Comparison of ENCODE assay signal across 20 cellular contexts in the genomic region with DNA sequence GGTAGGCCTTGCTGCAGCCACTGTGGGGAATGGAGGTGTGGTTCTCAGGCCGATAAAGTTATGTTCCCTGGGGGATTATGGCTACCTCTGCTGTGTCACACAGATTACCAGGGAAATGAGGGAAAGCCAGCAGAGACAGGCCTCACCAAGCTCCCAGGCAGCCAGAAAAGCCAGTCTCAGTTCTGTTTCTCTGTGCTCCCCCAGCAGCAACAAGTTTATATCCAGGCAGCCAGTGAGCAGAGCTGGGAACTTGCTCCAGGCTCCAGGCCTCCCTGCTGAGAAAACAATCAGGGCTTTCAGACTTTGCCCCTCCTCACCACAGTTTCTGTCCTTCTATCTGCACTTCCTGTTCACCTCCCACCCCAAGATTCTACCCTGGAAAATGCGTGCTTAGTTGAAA.
A peak's percentile ranks its signal among the peaks of the same experiment; 100 is the strongest.
DNase-seq lines count a peak whose midpoint lies in the region; ATAC-seq and TF ChIP-seq lines count a peak whose summit lies in the region.
"Had no signal": no experiment of that assay in that cellular context is flagged by ENCODE, and none has a peak within 500 bp of the region (broad histone marks: within the 10 kb centered on the region; RNA-seq: fewer than 3 reads in every experiment).

No MANE protein-coding gene starts in this region.

- H3K4me3 ChIP-seq in endodermal cell (ENCODE audit: low read length) (peak overlapping the region; percentile 51), mesodermal cell (ENCODE audit: extremely low read depth, insufficient read depth, low read length, poor library complexity, severe bottlenecking) (no peak overlapping the region)
- H3K4me3 ChIP-seq: HAP-1, MG63, SJCRH30 had no signal

- 13 to 69% methylated on average over 1 to 2 of the region's 2 CpGs for WGBS in endodermal cell (ENCODE audit: insufficient coverage in 1 of 2, insufficient read length in 1 of 2), 2 experiments
- 33 to 53% methylated on average over 1 to 2 of the region's 2 CpGs for WGBS in mesodermal cell (ENCODE audit: insufficient coverage in 2 of 2), 2 experiments

- no peak overlapping the region for H3K9ac ChIP-seq in endodermal cell (ENCODE audit: extremely low read depth, low read length, poor library complexity, severe bottlenecking)

- TF ChIP-seq CTCF in endodermal cell (conservative IDR thresholded peaks at IDR 0.05) (no peak), osteocyte (IDR thresholded peaks at IDR 0.05) (no peak)

- DNase-seq in NCI-H82 (lab: John Stamatoyannopoulos, UW) = peak; percentile 6
- no peak for DNase-seq in NCI-H82 treated with DMSO at 0.1 percent for 48 hours (lab: John Stamatoyannopoulos, UW; ENCODE audit: unreplicated experiment)
- peak; percentile 66 for DNase-seq in endodermal cell
- no peak for DNase-seq in activated naive CD8-positive, alpha-beta T cell treated with anti-CD3 and anti-CD28 coated beads, Interleukin-2, amount 50 U/mL, for 24 hours
- DNase-seq in osteocyte (ENCODE audit: extremely low spot score, unreplicated experiment) = no peak
- DNase-seq: 8988T; BE2C; CD4-positive, alpha-beta T cell; DMS79; MG63; NCI-H1092 treated with DMSO at 0.1 percent for 48 hours; NCI-H1694; NCI-H226; NCI-H69; RPMI8226; SJCRH30 had no signal

- no peaks in the 10 kb centered on the region for H3K36me3 ChIP-seq in endodermal cell (ENCODE audit: control insufficient read depth, insufficient read depth, low read length)
- H3K36me3 ChIP-seq in mesodermal cell (ENCODE audit: control insufficient read depth, insufficient read depth, low read length) = no peaks in the 10 kb centered on the region
- H3K36me3 ChIP-seq: BE2C, HAP-1, MG63, SJCRH30 had no signal

- H3K4me1 ChIP-seq in endodermal cell (ENCODE audit: control insufficient read depth, insufficient read depth, low read length) (no peaks in the 10 kb centered on the region), mesodermal cell (ENCODE audit: control insufficient read depth, insufficient read depth, low read length, poor library complexity, severe bottlenecking) (no peaks in the 10 kb centered on the region)
- H3K4me1 ChIP-seq: BE2C, HAP-1, SJCRH30 had no signal

- H3K4me1 Mint-ChIP-seq in endodermal cell (peaks cover 24% of the 10 kb centered on the region), osteocyte (ENCODE audit: unreplicated experiment) (no peaks in the 10 kb centered on the region)
- H3K4me1 Mint-ChIP-seq in activated naive CD8-positive, alpha-beta T cell treated with anti-CD3 and anti-CD28 coated beads, Interleukin-2, amount 50 U/mL, for 24 hours = no peaks in the 10 kb centered on the region

- H3K36me3 Mint-ChIP-seq in endodermal cell (ENCODE audit: low read depth) (no peaks in the 10 kb centered on the region), osteocyte (ENCODE audit: unreplicated experiment) (no peaks in the 10 kb centered on the region)
- no peaks in the 10 kb centered on the region for H3K36me3 Mint-ChIP-seq in activated naive CD8-positive, alpha-beta T cell treated with anti-CD3 and anti-CD28 coated beads, Interleukin-2, amount 50 U/mL, for 24 hours (ENCODE audit: low read depth)

- H3K27ac Mint-ChIP-seq in endodermal cell (peak overlapping the region; percentile 93), osteocyte (ENCODE audit: unreplicated experiment) (no peak overlapping the region)
- H3K27ac Mint-ChIP-seq in activated naive CD8-positive, alpha-beta T cell treated with anti-CD3 and anti-CD28 coated beads, Interleukin-2, amount 50 U/mL, for 24 hours = no peak overlapping the region
- H3K27ac Mint-ChIP-seq: CD4-positive, alpha-beta T cell had no signal

- H3K27me3 ChIP-seq in endodermal cell (ENCODE audit: control insufficient read depth, insufficient read depth, low read length, poor library complexity, severe bottlenecking) = no peaks in the 10 kb centered on the region
- H3K27me3 ChIP-seq: BE2C, MG63, SJCRH30 had no signal

- H3K9me3 Mint-ChIP-seq in endodermal cell = peaks cover 31% of the 10 kb centered on the region
- peaks cover 35% of the 10 kb centered on the region for H3K9me3 Mint-ChIP-seq in activated naive CD8-positive, alpha-beta T cell treated with anti-CD3 and anti-CD28 coated beads, Interleukin-2, amount 50 U/mL, for 24 hours
- peaks cover 76% of the 10 kb centered on the region for H3K9me3 Mint-ChIP-seq in osteocyte (ENCODE audit: unreplicated experiment)

- peaks cover 25% of the 10 kb centered on the region for H3K9me3 ChIP-seq in endodermal cell (ENCODE audit: control insufficient read depth, low read length)
- H3K9me3 ChIP-seq in mesodermal cell (ENCODE audit: control insufficient read depth, low read length) = peaks cover 10% of the 10 kb centered on the region
- H3K9me3 ChIP-seq: BE2C, SJCRH30 had no signal

- H3K4me3 Mint-ChIP-seq in endodermal cell (no peak overlapping the region), osteocyte (ENCODE audit: unreplicated experiment) (no peak overlapping the region)
- no peak overlapping the region for H3K4me3 Mint-ChIP-seq in activated naive CD8-positive, alpha-beta T cell treated with anti-CD3 and anti-CD28 coated beads, Interleukin-2, amount 50 U/mL, for 24 hours
- H3K4me3 Mint-ChIP-seq: CD4-positive, alpha-beta T cell had no signal

- H3K27me3 Mint-ChIP-seq in endodermal cell (ENCODE audit: insufficient read depth) (no peaks in the 10 kb centered on the region), osteocyte (ENCODE audit: unreplicated experiment) (no peaks in the 10 kb centered on the region)
- no peaks in the 10 kb centered on the region for H3K27me3 Mint-ChIP-seq in activated naive CD8-positive, alpha-beta T cell treated with anti-CD3 and anti-CD28 coated beads, Interleukin-2, amount 50 U/mL, for 24 hours
- H3K27me3 Mint-ChIP-seq: CD4-positive, alpha-beta T cell had no signal

- ATAC-seq in HG02623 (IDR thresholded peaks at IDR 0.05; ENCODE audit: unreplicated experiment) (no peak), GM18867 (IDR thresholded peaks at IDR 0.05; ENCODE audit: unreplicated experiment) (no peak)
- ATAC-seq in activated naive CD8-positive, alpha-beta T cell treated with anti-CD3 and anti-CD28 coated beads, Interleukin-2, amount 50 U/mL, for 24 hours = no peak

- H3K27ac ChIP-seq in endodermal cell (ENCODE audit: low read depth, low read length) (peak overlapping the region; percentile 62), mesodermal cell (ENCODE audit: low read depth, low read length, severe bottlenecking) (peak overlapping the region; percentile 71)
- H3K27ac ChIP-seq: SJCRH30 had no signal

Comparison
In these comparisons a context has a peak if more than half of its experiments do, and no peak if none do; other contexts are left out.
1. DNase-seq: peak in NCI-H82 (single experiment) and endodermal cell (single experiment); none in NCI-H82 treated with DMSO at 0.1 percent for 48 hours (single experiment), activated naive CD8-positive, alpha-beta T cell treated with anti-CD3 and anti-CD28 coated beads, Interleukin-2, amount 50 U/mL, for 24 hours (single experiment) and osteocyte (single experiment).